Comparison of ENCODE assay signal across 1 cellular context in genomic region chr4:2787230-2788100, GRCh38.
A peak's percentile ranks its signal among the peaks of the same experiment; 100 is the strongest.
TF ChIP-seq lines count a peak whose summit lies in the region.

No MANE protein-coding gene starts in this region.

TF ChIP-seq in GM12878, 131 proteins besides CTCF, POLR2A, EP300 and RAD21 (continues in another document):
- TF ChIP-seq, protein P1, sequence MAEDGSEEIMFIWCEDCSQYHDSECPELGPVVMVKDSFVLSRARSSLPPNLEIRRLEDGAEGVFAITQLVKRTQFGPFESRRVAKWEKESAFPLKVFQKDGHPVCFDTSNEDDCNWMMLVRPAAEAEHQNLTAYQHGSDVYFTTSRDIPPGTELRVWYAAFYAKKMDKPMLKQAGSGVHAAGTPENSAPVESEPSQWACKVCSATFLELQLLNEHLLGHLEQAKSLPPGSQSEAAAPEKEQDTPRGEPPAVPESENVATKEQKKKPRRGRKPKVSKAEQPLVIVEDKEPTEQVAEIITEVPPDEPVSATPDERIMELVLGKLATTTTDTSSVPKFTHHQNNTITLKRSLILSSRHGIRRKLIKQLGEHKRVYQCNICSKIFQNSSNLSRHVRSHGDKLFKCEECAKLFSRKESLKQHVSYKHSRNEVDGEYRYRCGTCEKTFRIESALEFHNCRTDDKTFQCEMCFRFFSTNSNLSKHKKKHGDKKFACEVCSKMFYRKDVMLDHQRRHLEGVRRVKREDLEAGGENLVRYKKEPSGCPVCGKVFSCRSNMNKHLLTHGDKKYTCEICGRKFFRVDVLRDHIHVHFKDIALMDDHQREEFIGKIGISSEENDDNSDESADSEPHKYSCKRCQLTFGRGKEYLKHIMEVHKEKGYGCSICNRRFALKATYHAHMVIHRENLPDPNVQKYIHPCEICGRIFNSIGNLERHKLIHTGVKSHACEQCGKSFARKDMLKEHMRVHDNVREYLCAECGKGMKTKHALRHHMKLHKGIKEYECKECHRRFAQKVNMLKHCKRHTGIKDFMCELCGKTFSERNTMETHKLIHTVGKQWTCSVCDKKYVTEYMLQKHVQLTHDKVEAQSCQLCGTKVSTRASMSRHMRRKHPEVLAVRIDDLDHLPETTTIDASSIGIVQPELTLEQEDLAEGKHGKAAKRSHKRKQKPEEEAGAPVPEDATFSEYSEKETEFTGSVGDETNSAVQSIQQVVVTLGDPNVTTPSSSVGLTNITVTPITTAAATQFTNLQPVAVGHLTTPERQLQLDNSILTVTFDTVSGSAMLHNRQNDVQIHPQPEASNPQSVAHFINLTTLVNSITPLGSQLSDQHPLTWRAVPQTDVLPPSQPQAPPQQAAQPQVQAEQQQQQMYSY (CRISPR knock-in tag; IDR thresholded peaks at IDR 0.05) = no peak
- no peak for TF ChIP-seq RBBP5 (conservative IDR thresholded peaks at IDR 0.05)
- peak; percentile 87; the same call in 1 of the 2 replicates for TF ChIP-seq ZNF687 (IDR thresholded peaks at IDR 0.05)
- TF ChIP-seq NBN (IDR thresholded peaks at IDR 0.05) = peak; percentile 85; the same call in 1 of the 2 replicates
- TF ChIP-seq MYB (IDR thresholded peaks at IDR 0.05; ENCODE audit: borderline replicate concordance, low read depth, low read length) = no peak
- peak; percentile 98 for TF ChIP-seq SKIL (IDR thresholded peaks at IDR 0.05; ENCODE audit: low read depth, poor library complexity, severe bottlenecking)
- TF ChIP-seq ZBED1 (IDR thresholded peaks at IDR 0.05; ENCODE audit: borderline replicate concordance) = peak; percentile 97; the same call in 1 of the 2 replicates
- no peak for TF ChIP-seq ATF3 (IDR thresholded peaks at IDR 0.05; ENCODE audit: borderline replicate concordance, extremely low read depth, low read depth, low read length)
- TF ChIP-seq SUZ12 (IDR thresholded peaks at IDR 0.05; ENCODE audit: unreplicated experiment) = no peak
- TF ChIP-seq EED (IDR thresholded peaks at IDR 0.05; ENCODE audit: low read depth) = peak; percentile 77; the same call in 1 of the 2 replicates
- TF ChIP-seq STAT3 (IDR thresholded peaks at IDR 0.05; ENCODE audit: low read depth, low read length) = peak; percentile 75; the same call in 1 of the 2 replicates
- peak; percentile 43; the same call in 1 of the 2 replicates for TF ChIP-seq ZNF592 (IDR thresholded peaks at IDR 0.05)
- TF ChIP-seq YY1 (IDR thresholded peaks at IDR 0.05; ENCODE audit: low read depth, low read length) = peak; percentile 61
- TF ChIP-seq CUX1 (IDR thresholded peaks at IDR 0.05; ENCODE audit: insufficient replicate concordance, low read depth, low read length) = no peak
- TF ChIP-seq MEF2A (IDR thresholded peaks at IDR 0.05; ENCODE audit: insufficient read depth, low read depth, low read length) = peak; percentile 100
- no peak; the same call in 1 of the 2 replicates for TF ChIP-seq JUNB (IDR thresholded peaks at IDR 0.05)
- no peak for TF ChIP-seq IRF3 (IDR thresholded peaks at IDR 0.05)
- TF ChIP-seq, protein P2, sequence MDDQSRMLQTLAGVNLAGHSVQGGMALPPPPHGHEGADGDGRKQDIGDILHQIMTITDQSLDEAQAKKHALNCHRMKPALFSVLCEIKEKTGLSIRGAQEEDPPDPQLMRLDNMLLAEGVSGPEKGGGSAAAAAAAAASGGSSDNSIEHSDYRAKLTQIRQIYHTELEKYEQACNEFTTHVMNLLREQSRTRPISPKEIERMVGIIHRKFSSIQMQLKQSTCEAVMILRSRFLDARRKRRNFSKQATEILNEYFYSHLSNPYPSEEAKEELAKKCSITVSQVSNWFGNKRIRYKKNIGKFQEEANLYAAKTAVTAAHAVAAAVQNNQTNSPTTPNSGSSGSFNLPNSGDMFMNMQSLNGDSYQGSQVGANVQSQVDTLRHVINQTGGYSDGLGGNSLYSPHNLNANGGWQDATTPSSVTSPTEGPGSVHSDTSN (IDR thresholded peaks at IDR 0.05; ENCODE audit: insufficient replicate concordance, low read depth, low read length) = no peak
- no peak; the same call in 1 of the 2 replicates for TF ChIP-seq SPI1 (IDR thresholded peaks at IDR 0.05; ENCODE audit: borderline replicate concordance, insufficient read depth, low read depth, low read length)
- 0 out of 2 replicates have a peak, but pooled peaks have one; percentile 65 for TF ChIP-seq RCOR1 (conservative IDR thresholded peaks at IDR 0.05; ENCODE audit: low read depth, low read length)
- TF ChIP-seq PAX8 (IDR thresholded peaks at IDR 0.05) = no peak
- no peak for TF ChIP-seq SMAD1 (IDR thresholded peaks at IDR 0.05; ENCODE audit: low read depth, partially characterized antibody)
- peak; percentile 94 to 97 for TF ChIP-seq BHLHE40 (IDR thresholded peaks at IDR 0.05; ENCODE audit: borderline replicate concordance in 1 of 2, low read depth in 2 of 2, low read length in 1 of 2)
- peak; percentile 77 for TF ChIP-seq DPF2 (IDR thresholded peaks at IDR 0.05)
- peak; percentile 88 for TF ChIP-seq POU2F2 (IDR thresholded peaks at IDR 0.05; ENCODE audit: borderline replicate concordance, low read depth, low read length)
- no peak for TF ChIP-seq ESRRA (IDR thresholded peaks at IDR 0.05; ENCODE audit: low read length)
- no peak for TF ChIP-seq JUND (IDR thresholded peaks at IDR 0.05; ENCODE audit: low read depth, low read length)
- TF ChIP-seq EGR1 (IDR thresholded peaks at IDR 0.05; ENCODE audit: borderline replicate concordance in 1 of 2, low read depth in 2 of 2, low read length in 2 of 2) = peak in 1 of 2 experiments; percentile 97; a peak in 2 of 3 replicates
- TF ChIP-seq CHD1 (IDR thresholded peaks at IDR 0.05; ENCODE audit: low read depth, low read length) = no peak
